ENCODE assay signal across 2 cellular contexts in genomic region chr10:83425306-83425705, GRCh38.
TF ChIP-seq lines count a peak whose summit lies in the region.

No MANE protein-coding gene starts in this region.

TF ChIP-seq in GM23338, 12 proteins besides CTCF, POLR2A, EP300 and RAD21 (continued from another document):
- TF ChIP-seq ETS1 (IDR thresholded peaks at IDR 0.05) (no peak), ZNF331 (CRISPR knock-in tag; IDR thresholded peaks at IDR 0.05; ENCODE audit: low read depth) (no peak), ZNF462 (CRISPR knock-in tag; IDR thresholded peaks at IDR 0.05) (no peak), STAT1 (IDR thresholded peaks at IDR 0.05; ENCODE audit: unreplicated experiment) (no peak), ZNF114 (CRISPR knock-in tag; IDR thresholded peaks at IDR 0.05) (no peak), JUNB (IDR thresholded peaks at IDR 0.05; ENCODE audit: unreplicated experiment) (no peak), NANOG (IDR thresholded peaks at IDR 0.05; ENCODE audit: borderline replicate concordance) (no peak), REST (IDR thresholded peaks at IDR 0.05; ENCODE audit: unreplicated experiment) (no peak)

TF ChIP-seq in H1, 55 proteins besides CTCF, POLR2A, EP300 and RAD21 (continued from another document):
- no peak for TF ChIP-seq RXRA (IDR thresholded peaks at IDR 0.05; ENCODE audit: insufficient read depth, low read depth, low read length)
- no peak for TF ChIP-seq SIN3A (conservative IDR thresholded peaks at IDR 0.05 in 1 of 2, IDR thresholded peaks at IDR 0.05 in 1 of 2; ENCODE audit: low read depth in 1 of 2, low read length in 2 of 2)
